ENCODE assay signal across 17 cellular contexts in genomic region chr12:23753627-23754358, GRCh38.
"Had no signal": no experiment of that assay in that cellular context is flagged by ENCODE, and none has a peak within 500 bp of the region (broad histone marks: within the 10 kb centered on the region; RNA-seq: fewer than 3 reads in every experiment).

No MANE protein-coding gene starts in this region.

- H3K4me1 ChIP-seq: gastrocnemius medialis, heart right ventricle, prostate gland, transverse colon had no signal

- H3K4me1 Mint-ChIP-seq: activated B cell treated with CpG ODN at 0.5 μM for 24 hours; activated CD4-positive, alpha-beta T cell treated with anti-CD3 and anti-CD28 coated beads, Interleukin-2, amount 10 ng/mL, durations not matched to agents 7 days and 5 days; activated T-helper 17 cell treated with anti-CD3 and anti-CD28 coated beads, Interleukin-2, amount 50 U/mL, for 72 hours; T-helper 17 cell had no signal

- ATAC-seq: activated T-helper 17 cell treated with anti-CD3 and anti-CD28 coated beads, Interleukin-2, amount 50 U/mL, for 72 hours; gastrocnemius medialis; heart right ventricle; right lobe of liver; T-helper 17 cell had no signal

- H3K27me3 ChIP-seq: gastrocnemius medialis, heart right ventricle, right lobe of liver, transverse colon had no signal

- H3K36me3 ChIP-seq: gastrocnemius medialis, heart right ventricle, prostate gland, right lobe of liver, transverse colon had no signal

- H3K4me3 ChIP-seq: gastrocnemius medialis, heart right ventricle, prostate gland, right lobe of liver, transverse colon had no signal

- H3K9me3 ChIP-seq: gastrocnemius medialis, heart right ventricle, prostate gland, right lobe of liver, transverse colon had no signal

- H3K27me3 Mint-ChIP-seq: activated B cell treated with CpG ODN at 0.5 μM for 24 hours; activated CD4-positive, alpha-beta T cell treated with anti-CD3 and anti-CD28 coated beads, Interleukin-2, amount 10 ng/mL, durations not matched to agents 7 days and 5 days; activated T-helper 17 cell treated with anti-CD3 and anti-CD28 coated beads, Interleukin-2, amount 50 U/mL, for 72 hours; T-helper 17 cell had no signal

- H3K4me3 Mint-ChIP-seq: activated B cell treated with CpG ODN at 0.5 μM for 24 hours; activated CD4-positive, alpha-beta T cell treated with anti-CD3 and anti-CD28 coated beads, Interleukin-2, amount 10 ng/mL, durations not matched to agents 7 days and 5 days; activated naive CD4-positive, alpha-beta T cell treated with anti-CD3 and anti-CD28 coated beads for 36 hours; activated T-helper 17 cell treated with anti-CD3 and anti-CD28 coated beads, Interleukin-2, amount 50 U/mL, for 72 hours; T-helper 17 cell had no signal

- H3K27ac ChIP-seq: gastrocnemius medialis, heart right ventricle, prostate gland, right lobe of liver, transverse colon had no signal

- DNase-seq: activated B cell treated with CpG ODN at 0.5 μM for 24 hours; activated CD4-positive, alpha-beta T cell treated with anti-CD3 and anti-CD28 coated beads, Interleukin-2, amount 10 ng/mL, durations not matched to agents 7 days and 5 days; activated naive CD4-positive, alpha-beta T cell treated with anti-CD3 and anti-CD28 coated beads for 36 hours; activated T-cell treated with anti-CD3 and anti-CD28 coated beads for 4 hours; effector CD4-positive, alpha-beta T cell; gastrocnemius medialis; heart right ventricle; kidney glomerular epithelial cell; nucleus accumbens; right lobe of liver; stimulated activated CD4-positive, alpha-beta T cell treated with anti-CD3 and anti-CD28 coated beads, Interleukin-1b, Interleukin-23, amount 100 ng/mL, for 48 hours; stimulated activated naive CD4-positive, alpha-beta T cell; substantia nigra; T-helper 17 cell; transverse colon had no signal

- H3K9me3 Mint-ChIP-seq: activated B cell treated with CpG ODN at 0.5 μM for 24 hours; activated CD4-positive, alpha-beta T cell treated with anti-CD3 and anti-CD28 coated beads, Interleukin-2, amount 10 ng/mL, durations not matched to agents 7 days and 5 days; activated T-helper 17 cell treated with anti-CD3 and anti-CD28 coated beads, Interleukin-2, amount 50 U/mL, for 72 hours had no signal

- H3K27ac Mint-ChIP-seq: activated B cell treated with CpG ODN at 0.5 μM for 24 hours; activated CD4-positive, alpha-beta T cell treated with anti-CD3 and anti-CD28 coated beads, Interleukin-2, amount 10 ng/mL, durations not matched to agents 7 days and 5 days; activated naive CD4-positive, alpha-beta T cell treated with anti-CD3 and anti-CD28 coated beads for 36 hours; activated T-helper 17 cell treated with anti-CD3 and anti-CD28 coated beads, Interleukin-2, amount 50 U/mL, for 72 hours; T-helper 17 cell had no signal
